Comparison of ENCODE assay signal across 1 cellular context in genomic region chr9:68648971-68649370, GRCh38.
TF ChIP-seq lines count a peak whose summit lies in the region.

No MANE protein-coding gene starts in this region.

TF ChIP-seq in SK-N-SH treated with all-trans-retinoic acid at 6 μM for 48 hours, 23 proteins besides CTCF, POLR2A, EP300 and RAD21 (continued from another document):
- no peak for TF ChIP-seq OSR1 (CRISPR knock-in tag; IDR thresholded peaks at IDR 0.05)
- no peak for TF ChIP-seq ISL1 (CRISPR knock-in tag; IDR thresholded peaks at IDR 0.05)
- no peak for TF ChIP-seq PATZ1 (CRISPR knock-in tag; IDR thresholded peaks at IDR 0.05; ENCODE audit: borderline replicate concordance)
- TF ChIP-seq PPARA (CRISPR knock-in tag; IDR thresholded peaks at IDR 0.05; ENCODE audit: borderline replicate concordance) = no peak
- no peak for TF ChIP-seq ESRRG (CRISPR knock-in tag; IDR thresholded peaks at IDR 0.05)
- no peak for TF ChIP-seq CSRNP3 (CRISPR knock-in tag; IDR thresholded peaks at IDR 0.05)
- no peak for TF ChIP-seq CSDC2 (CRISPR knock-in tag; IDR thresholded peaks at IDR 0.05)
- no peak for TF ChIP-seq CREB5 (CRISPR knock-in tag; IDR thresholded peaks at IDR 0.05; ENCODE audit: low read depth)
- no peak for TF ChIP-seq ZFP30 (CRISPR knock-in tag; IDR thresholded peaks at IDR 0.05)
- TF ChIP-seq TCF4 (CRISPR knock-in tag; IDR thresholded peaks at IDR 0.05; ENCODE audit: borderline replicate concordance) = no peak
- no peak for TF ChIP-seq ZNF565 (CRISPR knock-in tag; conservative IDR thresholded peaks at IDR 0.05; ENCODE audit: low read depth)
